18 cellular contexts compared by ENCODE assay signal in the genomic region with DNA sequence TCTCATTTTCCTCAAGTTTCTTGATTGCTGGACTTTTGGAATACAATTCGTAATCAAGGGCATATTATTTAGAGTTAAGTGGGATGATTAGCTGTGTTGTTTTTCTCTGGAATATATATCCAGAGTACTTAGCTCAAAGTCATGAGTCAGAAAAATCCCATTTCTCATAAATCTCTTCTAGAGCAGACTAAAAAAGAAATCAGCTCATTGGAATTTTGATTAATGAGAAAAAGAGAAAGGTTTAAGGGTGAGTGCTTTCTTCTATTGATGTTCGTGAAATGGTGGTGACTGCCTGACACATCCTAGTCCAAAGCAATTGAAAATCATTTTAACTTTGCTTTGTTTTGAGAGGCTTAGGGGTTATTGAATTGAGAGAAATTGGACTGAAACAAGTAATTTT.
DNase-seq lines count a peak whose midpoint lies in the region; ATAC-seq, FAIRE-seq and TF ChIP-seq lines count a peak whose summit lies in the region.
"Had no signal": no experiment of that assay in that cellular context is flagged by ENCODE, and none has a peak within 500 bp of the region (broad histone marks: within the 10 kb centered on the region; RNA-seq: fewer than 3 reads in every experiment).

No MANE protein-coding gene starts in this region.

- H3K9me3 Mint-ChIP-seq in astrocyte (ENCODE audit: unreplicated experiment) = no peaks in the 10 kb centered on the region
- H3K9me3 Mint-ChIP-seq: CD8-positive, alpha-beta memory T cell had no signal

- H4K20me1 ChIP-seq in astrocyte (ENCODE audit: insufficient read depth, low read length) (no peaks in the 10 kb centered on the region), smooth muscle cell (ENCODE audit: low read depth) (no peaks in the 10 kb centered on the region)
- H4K20me1 ChIP-seq: BLaER1 had no signal

- H3K36me3 ChIP-seq in astrocyte (ENCODE audit: insufficient read depth, low read length) (no peaks in the 10 kb centered on the region), smooth muscle cell (ENCODE audit: low read depth) (no peaks in the 10 kb centered on the region), ovary (no peaks in the 10 kb centered on the region)
- H3K36me3 ChIP-seq: BLaER1 had no signal

- ATAC-seq in GM18870 (IDR thresholded peaks at IDR 0.05; ENCODE audit: unreplicated experiment) = no peak
- ATAC-seq: K562, Panc1 had no signal

- H3K4me2 ChIP-seq in astrocyte (ENCODE audit: low read length) (peak overlapping the region; percentile 41), smooth muscle cell (no peak overlapping the region)
- H3K4me2 ChIP-seq: BLaER1 had no signal

- H3K79me2 ChIP-seq in astrocyte (ENCODE audit: insufficient read depth, low read length) (no peaks in the 10 kb centered on the region), smooth muscle cell (ENCODE audit: low read depth) (no peaks in the 10 kb centered on the region)

- H3K36me3 Mint-ChIP-seq in astrocyte (ENCODE audit: low read depth, unreplicated experiment) = no peaks in the 10 kb centered on the region
- H3K36me3 Mint-ChIP-seq: CD8-positive, alpha-beta memory T cell had no signal

- peak overlapping the region; percentile 30 for H2AFZ ChIP-seq in astrocyte (ENCODE audit: low read depth, low read length)
- H2AFZ ChIP-seq in smooth muscle cell (ENCODE audit: low read depth) = peak overlapping the region; percentile 11

- TF ChIP-seq EP300 in ovary (IDR thresholded peaks at IDR 0.05) = no peak

- DNase-seq in HCEC 1CT (peak; percentile 13), astrocyte (ENCODE audit: low read depth) (peak; percentile 60), kidney tubule cell (ENCODE audit: low spot score) (peak; percentile 33), smooth muscle cell (lab: John Stamatoyannopoulos, UW; ENCODE audit: unreplicated experiment) (no peak), OCI-M2 (lab: John Stamatoyannopoulos, UW; ENCODE audit: unreplicated experiment) (no peak), Kasumi-1 (lab: John Stamatoyannopoulos, UW) (no peak), ovary (no peak)
- DNase-seq: CD8-positive, alpha-beta memory T cell; NCI-H1092 treated with DMSO at 0.1 percent for 48 hours; NCI-H1694; NCI-H748 treated with DMSO at 0.1 percent for 48 hours; SIG-M5; SW 1271 had no signal

- TF ChIP-seq CTCF in astrocyte (IDR thresholded peaks at IDR 0.05; ENCODE audit: insufficient read depth, low read depth, low read length) (no peak), smooth muscle cell (IDR thresholded peaks at IDR 0.05; ENCODE audit: borderline replicate concordance, insufficient read depth, poor library complexity, severe bottlenecking) (no peak), ovary (IDR thresholded peaks at IDR 0.05) (no peak)

- H3K9me3 ChIP-seq in astrocyte (ENCODE audit: insufficient read depth, low read depth, low read length) (no peaks in the 10 kb centered on the region), smooth muscle cell (replicated peaks; ENCODE audit: low read depth) (no peaks in the 10 kb centered on the region), ovary (no peaks in the 10 kb centered on the region)
- H3K9me3 ChIP-seq: BLaER1 had no signal

- TF ChIP-seq POLR2A in ovary (IDR thresholded peaks at IDR 0.05) = no peak

- intact Hi-C loops in ovary (cut with DNase I) = no loop called here

- peaks cover 4% of the 10 kb centered on the region for H3K4me1 Mint-ChIP-seq in astrocyte (ENCODE audit: low read depth, unreplicated experiment)
- H3K4me1 Mint-ChIP-seq: CD8-positive, alpha-beta memory T cell had no signal

- no peaks in the 10 kb centered on the region for H3F3A ChIP-seq in smooth muscle cell (ENCODE audit: low read depth)

- H3K9ac ChIP-seq in astrocyte (ENCODE audit: low read length) = no peak overlapping the region
- no peak overlapping the region for H3K9ac ChIP-seq in smooth muscle cell (ENCODE audit: low read depth)
- H3K9ac ChIP-seq: BLaER1 had no signal

- H3K27ac ChIP-seq in astrocyte (ENCODE audit: low read depth, low read length) (peak overlapping the region; percentile 10), smooth muscle cell (ENCODE audit: low read depth) (no peak overlapping the region), ovary (no peak overlapping the region)
- H3K27ac ChIP-seq: BLaER1, HL-60 had no signal

- no peak overlapping the region for H3K4me3 Mint-ChIP-seq in astrocyte (ENCODE audit: unreplicated experiment)
- H3K4me3 Mint-ChIP-seq: CD8-positive, alpha-beta memory T cell had no signal

- H3K4me3 ChIP-seq in astrocyte (ENCODE audit: insufficient read depth, low read depth, low read length) = no peak overlapping the region
- no peak overlapping the region for H3K4me3 ChIP-seq in smooth muscle cell
- no peak overlapping the region for H3K4me3 ChIP-seq in ovary
- H3K4me3 ChIP-seq: BLaER1, K562 had no signal

- H3K27me3 Mint-ChIP-seq in astrocyte (ENCODE audit: low read depth, unreplicated experiment) = no peaks in the 10 kb centered on the region

- no peak overlapping the region for H3K27ac Mint-ChIP-seq in astrocyte (ENCODE audit: unreplicated experiment)
- H3K27ac Mint-ChIP-seq: CD8-positive, alpha-beta memory T cell had no signal

- H3K4me1 ChIP-seq in astrocyte (ENCODE audit: insufficient read depth, low read length) = peaks cover 15% of the 10 kb centered on the region
- H3K4me1 ChIP-seq in smooth muscle cell (ENCODE audit: low read depth) = no peaks in the 10 kb centered on the region
- H3K4me1 ChIP-seq in ovary (ENCODE audit: insufficient read depth) = no peaks in the 10 kb centered on the region
- H3K4me1 ChIP-seq: BLaER1 had no signal

- FAIRE-seq in astrocyte (lab: Jason Lieb, UNC) = no peak
- FAIRE-seq: K562 had no signal

- H3K27me3 ChIP-seq in astrocyte (ENCODE audit: insufficient read depth, low read length) (no peaks in the 10 kb centered on the region), smooth muscle cell (ENCODE audit: low read depth) (no peaks in the 10 kb centered on the region), ovary (no peaks in the 10 kb centered on the region)
- H3K27me3 ChIP-seq: BLaER1 had no signal

- whole genome bisulfite sequencing in smooth muscle cell (ENCODE audit: low lambda C conversion rate) = 93% methylated on average over 2 of the region's 2 CpGs
- WGBS in ovary, 3 donors = 75 to 88% (median 86%) methylated on average over 2 of the region's 2 CpGs

Comparison
In these comparisons a context has a peak if more than half of its experiments do, and no peak if none do; other contexts are left out.
1. DNase-seq: peak in HCEC 1CT (single experiment), astrocyte (single experiment) and kidney tubule cell (single experiment); none in smooth muscle cell (single experiment), OCI-M2 (single experiment), Kasumi-1 (0 of 2) and ovary (0 of 5).